Comparison of ENCODE assay signal across 22 cellular contexts in the genomic region with DNA sequence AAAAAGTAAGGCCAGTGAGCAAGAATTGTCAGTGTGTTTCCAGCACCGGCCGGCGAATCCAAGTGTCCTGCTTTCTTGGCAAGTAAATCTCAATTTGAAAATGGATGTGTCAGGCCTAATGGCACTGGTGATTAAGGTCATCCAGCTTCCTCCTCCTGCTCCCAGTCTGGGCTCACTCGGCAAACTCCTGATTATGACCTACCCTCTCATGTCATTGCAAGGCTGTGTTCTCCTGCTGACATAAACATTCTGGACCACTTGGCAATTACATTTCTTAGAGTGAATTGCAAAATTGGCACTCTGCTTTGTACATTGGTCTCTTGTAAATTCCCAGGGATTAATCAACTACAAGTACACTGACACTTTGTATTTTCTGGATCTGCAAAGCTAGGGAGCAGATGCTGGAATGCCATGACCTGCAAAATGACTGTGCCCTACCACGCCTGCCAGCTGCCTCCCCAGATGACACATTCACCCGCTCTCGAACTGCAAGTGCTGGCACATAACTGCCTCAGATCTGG.
DNase-seq lines count a peak whose midpoint lies in the region; ATAC-seq and TF ChIP-seq lines count a peak whose summit lies in the region.
"Had no signal": no experiment of that assay in that cellular context is flagged by ENCODE, and none has a peak within 500 bp of the region (broad histone marks: within the 10 kb centered on the region; RNA-seq: fewer than 3 reads in every experiment).

No MANE protein-coding gene starts in this region.

- no peaks in the 10 kb centered on the region for H3K27me3 Mint-ChIP-seq in activated CD4-positive, alpha-beta T cell treated with anti-CD3 and anti-CD28 coated beads, Interleukin-2, amount 10 ng/mL, durations not matched to agents 7 days and 5 days
- H3K27me3 Mint-ChIP-seq: activated naive CD8-positive, alpha-beta T cell; CD4-positive, alpha-beta T cell; dendritic cell treated with granulocyte-macrophage colony-stimulating factor and Interleukin-4, amounts not matched to agents 40 ng/mL and 50 ng/mL, for 4 days had no signal

- H3K9me3 Mint-ChIP-seq in activated CD4-positive, alpha-beta T cell treated with anti-CD3 and anti-CD28 coated beads, Interleukin-2, amount 10 ng/mL, durations not matched to agents 7 days and 5 days: no peaks in the 10 kb centered on the region

- H3K36me3 ChIP-seq in RWPE2 (ENCODE audit: low read depth): no peaks in the 10 kb centered on the region
- H3K36me3 ChIP-seq: brain microvascular endothelial cell, SJSA1 had no signal

- H3K4me3 Mint-ChIP-seq in activated CD4-positive, alpha-beta T cell treated with anti-CD3 and anti-CD28 coated beads, Interleukin-2, amount 10 ng/mL, durations not matched to agents 7 days and 5 days: no peak overlapping the region
- H3K4me3 Mint-ChIP-seq: activated naive CD8-positive, alpha-beta T cell; activated T-cell treated with anti-CD3 and anti-CD28 coated beads, Interleukin-2, amount 50 U/mL, for 72 hours; CD4-positive, alpha-beta T cell; dendritic cell treated with granulocyte-macrophage colony-stimulating factor and Interleukin-4, amounts not matched to agents 40 ng/mL and 50 ng/mL, for 4 days; mesothelial cell of epicardium; stimulated activated naive CD8-positive, alpha-beta T cell treated with anti-CD3 and anti-CD28 coated beads, Interleukin-15, amount 100 ng/mL, for 72 hours had no signal

- H3K36me3 Mint-ChIP-seq in activated CD4-positive, alpha-beta T cell treated with anti-CD3 and anti-CD28 coated beads, Interleukin-2, amount 10 ng/mL, durations not matched to agents 7 days and 5 days (ENCODE audit: low read depth): no peaks in the 10 kb centered on the region
- H3K36me3 Mint-ChIP-seq: activated naive CD8-positive, alpha-beta T cell; mesothelial cell of epicardium had no signal

- H3K4me3 ChIP-seq in RWPE2 (ENCODE audit: severe bottlenecking) (no peak overlapping the region), fibroblast of the aortic adventitia (ENCODE audit: low read depth, low read length) (no peak overlapping the region)
- H3K4me3 ChIP-seq: SJSA1 had no signal

- peak; percentile 51 for ATAC-seq in RWPE2 (ENCODE audit: low read depth)
- no peak for ATAC-seq in GM21717 (IDR thresholded peaks at IDR 0.05; ENCODE audit: unreplicated experiment)
- ATAC-seq: activated T-cell treated with anti-CD3 and anti-CD28 coated beads, Interleukin-2, amount 50 U/mL, for 72 hours; stimulated activated naive CD8-positive, alpha-beta T cell treated with anti-CD3 and anti-CD28 coated beads, Interleukin-15, amount 100 ng/mL, for 72 hours had no signal

- TF ChIP-seq CTCF in RWPE2 (IDR thresholded peaks at IDR 0.05; ENCODE audit: poor library complexity, severe bottlenecking) (no peak), fibroblast of the aortic adventitia (IDR thresholded peaks at IDR 0.05; ENCODE audit: insufficient read depth, low read length) (no peak)

- H3K27ac ChIP-seq in RWPE2 (ENCODE audit: poor library complexity, severe bottlenecking): peak overlapping the region; percentile 49
- H3K27ac ChIP-seq: brain microvascular endothelial cell, SJSA1 had no signal

- peak; percentile 22 for DNase-seq in HPDE6-E6E7 (ENCODE audit: extremely low spot score)
- DNase-seq in RWPE2 (ENCODE audit: low spot score): peak; percentile 52
- peak; percentile 72 for DNase-seq in fibroblast of the aortic adventitia (ENCODE audit: low read depth)
- peak; percentile 7 for DNase-seq in myocyte (ENCODE audit: low read depth)
- no peak for DNase-seq in OCI-M1 (lab: John Stamatoyannopoulos, UW)
- no peak for DNase-seq in KG1 (lab: John Stamatoyannopoulos, UW)
- DNase-seq in activated CD4-positive, alpha-beta T cell treated with anti-CD3 and anti-CD28 coated beads, Interleukin-2, amount 10 ng/mL, durations not matched to agents 7 days and 5 days: no peak
- DNase-seq: activated CD4-positive, CD25-positive, alpha-beta regulatory T cell; activated CD8-positive, alpha-beta memory T cell treated with anti-CD3 and anti-CD28 coated beads for 24 hours; activated T-cell treated with anti-CD3 and anti-CD28 coated beads, Interleukin-2, amount 50 U/mL, for 72 hours; brain microvascular endothelial cell; CD4-positive, alpha-beta T cell; DND-41; NCI-H1930; NCI-H69; stimulated activated naive CD8-positive, alpha-beta T cell treated with anti-CD3 and anti-CD28 coated beads, Interleukin-15, amount 100 ng/mL, for 72 hours; T-helper 2 cell had no signal

- no peak overlapping the region for H3K27ac Mint-ChIP-seq in activated CD4-positive, alpha-beta T cell treated with anti-CD3 and anti-CD28 coated beads, Interleukin-2, amount 10 ng/mL, durations not matched to agents 7 days and 5 days
- H3K27ac Mint-ChIP-seq: activated naive CD8-positive, alpha-beta T cell; activated T-cell treated with anti-CD3 and anti-CD28 coated beads, Interleukin-2, amount 50 U/mL, for 72 hours; CD4-positive, alpha-beta T cell; dendritic cell treated with granulocyte-macrophage colony-stimulating factor and Interleukin-4, amounts not matched to agents 40 ng/mL and 50 ng/mL, for 4 days; mesothelial cell of epicardium; stimulated activated naive CD8-positive, alpha-beta T cell treated with anti-CD3 and anti-CD28 coated beads, Interleukin-15, amount 100 ng/mL, for 72 hours had no signal

- H3K9me3 ChIP-seq in RWPE2 (ENCODE audit: severe bottlenecking): no peaks in the 10 kb centered on the region
- H3K9me3 ChIP-seq: SJSA1 had no signal

- H3K27me3 ChIP-seq in RWPE2 (ENCODE audit: insufficient read depth, poor library complexity, severe bottlenecking): no peaks in the 10 kb centered on the region
- H3K27me3 ChIP-seq: brain microvascular endothelial cell, SJSA1 had no signal

- no peaks in the 10 kb centered on the region for H3K4me1 Mint-ChIP-seq in activated CD4-positive, alpha-beta T cell treated with anti-CD3 and anti-CD28 coated beads, Interleukin-2, amount 10 ng/mL, durations not matched to agents 7 days and 5 days
- H3K4me1 Mint-ChIP-seq: mesothelial cell of epicardium; stimulated activated naive CD8-positive, alpha-beta T cell treated with anti-CD3 and anti-CD28 coated beads, Interleukin-15, amount 100 ng/mL, for 72 hours had no signal

- H3K4me1 ChIP-seq in RWPE2 (ENCODE audit: insufficient read depth, poor library complexity, severe bottlenecking): peaks cover 28% of the 10 kb centered on the region
- H3K4me1 ChIP-seq: SJSA1 had no signal

- CTCF ChIA-PET in activated CD4-positive, alpha-beta T cell treated with anti-CD3 and anti-CD28 coated beads, Interleukin-2, amount 10 ng/mL, durations not matched to agents 7 days and 5 days (lab: Charles Lee): no interaction called here

- POLR2A ChIA-PET in activated CD4-positive, alpha-beta T cell treated with anti-CD3 and anti-CD28 coated beads, Interleukin-2, amount 10 ng/mL, durations not matched to agents 7 days and 5 days (lab: Charles Lee): no interaction called here

Comparison
In these comparisons a context has a peak if more than half of its experiments do, and no peak if none do; other contexts are left out.
1. DNase-seq: peak in HPDE6-E6E7 (single experiment), RWPE2 (single experiment), fibroblast of the aortic adventitia (single experiment) and myocyte (single experiment); none in OCI-M1 (single experiment), KG1 (single experiment) and activated CD4-positive, alpha-beta T cell treated with anti-CD3 and anti-CD28 coated beads, Interleukin-2, amount 10 ng/mL, durations not matched to agents 7 days and 5 days (single experiment).